ENCODE assay signal across 1 cellular context in genomic region chr12:32549675-32550079, GRCh38.
TF ChIP-seq lines count a peak whose summit lies in the region.

No MANE protein-coding gene starts in this region.

TF ChIP-seq in H1, 55 proteins besides CTCF, POLR2A, EP300 and RAD21 (continued from another document):
- TF ChIP-seq HDAC6 (IDR thresholded peaks at IDR 0.05; ENCODE audit: low read depth, low read length): no peak
- no peak for TF ChIP-seq JUND (IDR thresholded peaks at IDR 0.05; ENCODE audit: low read length)
- TF ChIP-seq SIX5 (IDR thresholded peaks at IDR 0.05; ENCODE audit: low read depth, low read length): no peak
- TF ChIP-seq HDAC2 (IDR thresholded peaks at IDR 0.05; ENCODE audit: borderline replicate concordance in 1 of 2, low read depth in 2 of 2, low read length in 2 of 2): no peak
- TF ChIP-seq, protein P1, sequence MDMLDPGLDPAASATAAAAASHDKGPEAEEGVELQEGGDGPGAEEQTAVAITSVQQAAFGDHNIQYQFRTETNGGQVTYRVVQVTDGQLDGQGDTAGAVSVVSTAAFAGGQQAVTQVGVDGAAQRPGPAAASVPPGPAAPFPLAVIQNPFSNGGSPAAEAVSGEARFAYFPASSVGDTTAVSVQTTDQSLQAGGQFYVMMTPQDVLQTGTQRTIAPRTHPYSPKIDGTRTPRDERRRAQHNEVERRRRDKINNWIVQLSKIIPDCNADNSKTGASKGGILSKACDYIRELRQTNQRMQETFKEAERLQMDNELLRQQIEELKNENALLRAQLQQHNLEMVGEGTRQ (IDR thresholded peaks at IDR 0.05; ENCODE audit: low read length): no peak
- TF ChIP-seq RBBP5 (IDR thresholded peaks at IDR 0.05; ENCODE audit: borderline replicate concordance, low read depth, low read length): no peak
- no peak for TF ChIP-seq E2F6 (IDR thresholded peaks at IDR 0.05)
- no peak for TF ChIP-seq PHF8 (conservative IDR thresholded peaks at IDR 0.05; ENCODE audit: low read depth, low read length)
- TF ChIP-seq SP4 (IDR thresholded peaks at IDR 0.05; ENCODE audit: low read length): no peak
- no peak for TF ChIP-seq GTF2F1 (IDR thresholded peaks at IDR 0.05; ENCODE audit: borderline replicate concordance, low read depth, low read length)
- TF ChIP-seq TAF7 (optimal IDR thresholded peaks at IDR 0.05; ENCODE audit: borderline replicate concordance, low read depth, low read length): no peak
- no peak for TF ChIP-seq CEBPB (IDR thresholded peaks at IDR 0.05; ENCODE audit: low read depth, low read length)
